ENCODE assay signal across 32 cellular contexts in genomic region chr18:21398121-21398520, GRCh38.
"Had no signal": no experiment of that assay in that cellular context is flagged by ENCODE, and none has a peak within 500 bp of the region (broad histone marks: within the 10 kb centered on the region; RNA-seq: fewer than 3 reads in every experiment).

No MANE protein-coding gene starts in this region.

- H3K36me3 ChIP-seq: ascending aorta, cardiac muscle cell had no signal

- H3K27me3 ChIP-seq: ascending aorta, cardiac muscle cell had no signal

- H3K4me1 ChIP-seq: ascending aorta had no signal

- ATAC-seq: activated CD4-positive, alpha-beta T cell treated with anti-CD3 and anti-CD28 coated beads for 36 hours; activated CD4-positive, CD25-positive, alpha-beta regulatory T cell treated with anti-CD3 and anti-CD28 coated beads, Interleukin-2, amount 50 U/mL, for 24 hours; activated CD8-positive, alpha-beta memory T cell treated with anti-CD3 and anti-CD28 coated beads, Interleukin-2, amount 10 ng/mL, durations not matched to agents 7 days and 5 days; activated CD8-positive, alpha-beta T cell treated with anti-CD3 and anti-CD28 coated beads, Interleukin-2, amount 10 ng/mL, durations not matched to agents 7 days and 5 days; activated naive CD8-positive, alpha-beta T cell treated with anti-CD3 and anti-CD28 coated beads, Interleukin-2, amount 50 U/mL, for 24 hours; WTC11 had no signal

- DNase-seq: activated CD4-positive, alpha-beta memory T cell treated with anti-CD3 and anti-CD28 coated beads, Interleukin-2, amount 10 ng/mL, durations not matched to agents 7 days and 5 days; activated CD4-positive, alpha-beta T cell treated with anti-CD3 and anti-CD28 coated beads for 1 hour; activated CD4-positive, alpha-beta T cell treated with anti-CD3 and anti-CD28 coated beads for 36 hours; activated CD4-positive, alpha-beta T cell treated with anti-CD3 and anti-CD28 coated beads for 48 hours; activated CD4-positive, alpha-beta T cell treated with anti-CD3 and anti-CD28 coated beads, Interleukin-2, amount 10 ng/mL, durations not matched to agents 7 days and 5 days; activated CD4-positive, alpha-beta T cell treated with anti-CD3 and anti-CD28 coated beads, Interleukin-2, amount 50 U/mL, for 48 hours; activated CD4-positive, CD25-positive, alpha-beta regulatory T cell; activated CD8-positive, alpha-beta memory T cell treated with anti-CD3 and anti-CD28 coated beads for 24 hours; activated CD8-positive, alpha-beta memory T cell treated with anti-CD3 and anti-CD28 coated beads, Interleukin-2, amount 10 ng/mL, durations not matched to agents 7 days and 5 days; activated CD8-positive, alpha-beta memory T cell treated with anti-CD3 and anti-CD28 coated beads, Interleukin-2, amount 50 U/mL, for 48 hours; activated CD8-positive, alpha-beta T cell treated with anti-CD3 and anti-CD28 coated beads, Interleukin-2, amount 10 ng/mL, durations not matched to agents 7 days and 5 days; activated effector memory CD4-positive, alpha-beta T cell treated with Interleukin-2 at 50 U/mL for 16 hours; activated gamma-delta T cell; activated naive CD4-positive, alpha-beta T cell treated with anti-CD3 and anti-CD28 coated beads, Interleukin-2, amount 10 ng/mL, durations not matched to agents 7 days and 5 days; activated naive CD4-positive, alpha-beta T cell treated with Interleukin-2 at 50 U/mL for 16 hours; activated naive CD8-positive, alpha-beta T cell treated with anti-CD3 and anti-CD28 coated beads, Interleukin-2, amount 10 ng/mL, durations not matched to agents 7 days and 5 days; activated naive CD8-positive, alpha-beta T cell treated with anti-CD3 and anti-CD28 coated beads, Interleukin-2, amount 50 U/mL, for 24 hours; activated T-cell treated with anti-CD3 and anti-CD28 coated beads, Interleukin-2, amount 50 U/mL, for 24 hours; activated T-cell treated with anti-CD3 and anti-CD28 coated beads, Interleukin-2, amount 50 U/mL, for 48 hours; amygdala; anterior cingulate cortex; caudate nucleus; cerebellar nuclear complex; T-helper 2 cell; T-helper 9 cell had no signal

- H3K9me3 ChIP-seq: ascending aorta had no signal

- FAIRE-seq: bronchial epithelial cell, TTC549 had no signal

- H3K4me3 ChIP-seq: ascending aorta, cardiac muscle cell had no signal

- H3K27ac ChIP-seq: ascending aorta, cardiac muscle cell, VCaP had no signal
